In genomic region chr6:167393731-167394130, GRCh38 we compare ENCODE assay signal across 16 cellular contexts.
A peak's percentile ranks its signal among the peaks of the same experiment; 100 is the strongest.
DNase-seq lines count a peak whose midpoint lies in the region; ATAC-seq and TF ChIP-seq lines count a peak whose summit lies in the region.
"Had no signal": no experiment of that assay in that cellular context is flagged by ENCODE, and none has a peak within 500 bp of the region (broad histone marks: within the 10 kb centered on the region; RNA-seq: fewer than 3 reads in every experiment).

No MANE protein-coding gene starts in this region.

- H3K4me1 ChIP-seq in upper lobe of right lung (no peaks in the 10 kb centered on the region), GM23338 (ENCODE audit: insufficient read depth) (no peaks in the 10 kb centered on the region)
- H3K4me1 ChIP-seq: BLaER1, HAP-1 had no signal

- H3K27ac ChIP-seq in upper lobe of right lung (no peak overlapping the region), GM23338 (ENCODE audit: low read depth) (no peak overlapping the region)
- H3K27ac ChIP-seq: BLaER1, HL-60 had no signal

- no peak for ATAC-seq in upper lobe of right lung
- ATAC-seq in stimulated activated naive CD8-positive, alpha-beta T cell treated with anti-CD3 and anti-CD28 coated beads, Interleukin-15, amount 100 ng/mL, for 72 hours, result no peak
- ATAC-seq in GM23338, result no peak

- H3K9me3 Mint-ChIP-seq in nephron progenitor cell (no peaks in the 10 kb centered on the region), GM23338 (no peaks in the 10 kb centered on the region)
- no peaks in the 10 kb centered on the region for H3K9me3 Mint-ChIP-seq in stimulated activated naive CD8-positive, alpha-beta T cell treated with anti-CD3 and anti-CD28 coated beads, Interleukin-15, amount 100 ng/mL, for 72 hours
- H3K9me3 Mint-ChIP-seq: CD4-positive, alpha-beta memory T cell had no signal

- H3K27me3 Mint-ChIP-seq in nephron progenitor cell (ENCODE audit: low read depth, poor library complexity) (peaks cover 16% of the 10 kb centered on the region), GM23338 (ENCODE audit: insufficient read depth, low read depth, poor library complexity) (no peaks in the 10 kb centered on the region)
- H3K27me3 Mint-ChIP-seq in stimulated activated naive CD8-positive, alpha-beta T cell treated with anti-CD3 and anti-CD28 coated beads, Interleukin-15, amount 100 ng/mL, for 72 hours, result no peaks in the 10 kb centered on the region

- H2AFZ ChIP-seq in GM23338, result no peak overlapping the region

- TF ChIP-seq CTCF in nephron progenitor cell (IDR thresholded peaks at IDR 0.05) (no peak), upper lobe of right lung (IDR thresholded peaks at IDR 0.05) (no peak), GM23338 (conservative IDR thresholded peaks at IDR 0.05; ENCODE audit: low read depth in 2 of 2) (no peak)

- no peaks in the 10 kb centered on the region for H4K20me1 ChIP-seq in GM23338 (replicated peaks; ENCODE audit: insufficient read depth)
- H4K20me1 ChIP-seq: BLaER1 had no signal

- H3K4me1 Mint-ChIP-seq in nephron progenitor cell, result peaks cover 22% of the 10 kb centered on the region
- no peaks in the 10 kb centered on the region for H3K4me1 Mint-ChIP-seq in stimulated activated naive CD8-positive, alpha-beta T cell treated with anti-CD3 and anti-CD28 coated beads, Interleukin-15, amount 100 ng/mL, for 72 hours
- no peaks in the 10 kb centered on the region; the same call in 2 of the 3 replicates for H3K4me1 Mint-ChIP-seq in GM23338
- H3K4me1 Mint-ChIP-seq: CD14-positive monocyte; CD4-positive, alpha-beta memory T cell had no signal

- H3K4me2 ChIP-seq in GM23338, result no peak overlapping the region
- H3K4me2 ChIP-seq: BLaER1 had no signal

- H3K36me3 Mint-ChIP-seq in nephron progenitor cell (ENCODE audit: low read depth) (no peaks in the 10 kb centered on the region), GM23338 (ENCODE audit: low read depth) (no peaks in the 10 kb centered on the region)
- H3K36me3 Mint-ChIP-seq: CD14-positive monocyte; CD4-positive, alpha-beta memory T cell had no signal

- H3F3A ChIP-seq in GM23338 (replicated peaks; ENCODE audit: low read depth), result no peaks in the 10 kb centered on the region

- DNase-seq in activated CD8-positive, alpha-beta memory T cell treated with anti-CD3 and anti-CD28 coated beads for 24 hours, result peak; percentile 42
- no peak for DNase-seq in activated CD8-positive, alpha-beta memory T cell treated with anti-CD3 and anti-CD28 coated beads, Interleukin-2, amount 50 U/mL, for 48 hours
- DNase-seq in nephron progenitor cell (no peak), upper lobe of right lung (peak; percentile 46), GM23338 (ENCODE audit: low spot score) (no peak), inferior parietal cortex (ENCODE audit: extremely low spot score) (no peak)
- no peak for DNase-seq in stimulated activated naive CD8-positive, alpha-beta T cell treated with anti-CD3 and anti-CD28 coated beads, Interleukin-15, amount 100 ng/mL, for 72 hours
- DNase-seq: 8988T; Calu3; CD4-positive, alpha-beta memory T cell; DMS79 treated with DMSO at 0.1 percent for 48 hours; GF-D8 had no signal

- H3K4me3 Mint-ChIP-seq in nephron progenitor cell (no peak overlapping the region), GM23338 (no peak overlapping the region)
- H3K4me3 Mint-ChIP-seq in stimulated activated naive CD8-positive, alpha-beta T cell treated with anti-CD3 and anti-CD28 coated beads, Interleukin-15, amount 100 ng/mL, for 72 hours, result no peak overlapping the region
- H3K4me3 Mint-ChIP-seq: CD14-positive monocyte; CD4-positive, alpha-beta memory T cell had no signal

- H3K9me3 ChIP-seq in upper lobe of right lung, result no peaks in the 10 kb centered on the region
- H3K9me3 ChIP-seq: BLaER1, HAP-1 had no signal

- H3K79me2 ChIP-seq in GM23338 (replicated peaks; ENCODE audit: insufficient read depth), result no peaks in the 10 kb centered on the region

- H3K27ac Mint-ChIP-seq in nephron progenitor cell (peak overlapping the region; percentile 84), GM23338 (no peak overlapping the region)
- H3K27ac Mint-ChIP-seq in stimulated activated naive CD8-positive, alpha-beta T cell treated with anti-CD3 and anti-CD28 coated beads, Interleukin-15, amount 100 ng/mL, for 72 hours, result no peak overlapping the region
- H3K27ac Mint-ChIP-seq: CD4-positive, alpha-beta memory T cell had no signal

- intact Hi-C loops in upper lobe of right lung (cut with DNase I), result loop anchor here (10.0 kb wide), 1 partner anchor 661 kb away; no protein-coding TSS in a partner anchor

- no peaks in the 10 kb centered on the region for H3K27me3 ChIP-seq in upper lobe of right lung
- no peaks in the 10 kb centered on the region for H3K27me3 ChIP-seq in GM23338 (ENCODE audit: insufficient read depth)
- H3K27me3 ChIP-seq: BLaER1 had no signal

- H3K36me3 ChIP-seq in upper lobe of right lung, result no peaks in the 10 kb centered on the region
- no peaks in the 10 kb centered on the region for H3K36me3 ChIP-seq in GM23338 (ENCODE audit: insufficient read depth)
- H3K36me3 ChIP-seq: BLaER1, HAP-1 had no signal

- no peaks in the 10 kb centered on the region for H3K9me2 ChIP-seq in GM23338 (ENCODE audit: insufficient read depth)

- H3K4me3 ChIP-seq in upper lobe of right lung, result no peak overlapping the region
- no peak overlapping the region for H3K4me3 ChIP-seq in GM23338
- H3K4me3 ChIP-seq: BLaER1, HAP-1 had no signal

TF ChIP-seq in GM23338, 12 proteins besides CTCF, POLR2A, EP300 and RAD21 (continues in another document):
- TF ChIP-seq ZNF331 (CRISPR knock-in tag; IDR thresholded peaks at IDR 0.05; ENCODE audit: low read depth) (no peak), JUNB (IDR thresholded peaks at IDR 0.05; ENCODE audit: unreplicated experiment) (no peak), STAT1 (IDR thresholded peaks at IDR 0.05; ENCODE audit: unreplicated experiment) (no peak), REST (IDR thresholded peaks at IDR 0.05; ENCODE audit: unreplicated experiment) (no peak), CREB1 (CRISPR knock-in tag; IDR thresholded peaks at IDR 0.05; ENCODE audit: low read depth) (no peak), POLR2AphosphoS5 (IDR thresholded peaks at IDR 0.05; ENCODE audit: low read depth) (no peak), NANOG (IDR thresholded peaks at IDR 0.05; ENCODE audit: borderline replicate concordance) (no peak), EZH2 (IDR thresholded peaks at IDR 0.05; ENCODE audit: low read depth, unreplicated experiment) (no peak)
- TF ChIP-seq, protein P1, sequence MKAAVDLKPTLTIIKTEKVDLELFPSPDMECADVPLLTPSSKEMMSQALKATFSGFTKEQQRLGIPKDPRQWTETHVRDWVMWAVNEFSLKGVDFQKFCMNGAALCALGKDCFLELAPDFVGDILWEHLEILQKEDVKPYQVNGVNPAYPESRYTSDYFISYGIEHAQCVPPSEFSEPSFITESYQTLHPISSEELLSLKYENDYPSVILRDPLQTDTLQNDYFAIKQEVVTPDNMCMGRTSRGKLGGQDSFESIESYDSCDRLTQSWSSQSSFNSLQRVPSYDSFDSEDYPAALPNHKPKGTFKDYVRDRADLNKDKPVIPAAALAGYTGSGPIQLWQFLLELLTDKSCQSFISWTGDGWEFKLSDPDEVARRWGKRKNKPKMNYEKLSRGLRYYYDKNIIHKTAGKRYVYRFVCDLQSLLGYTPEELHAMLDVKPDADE (IDR thresholded peaks at IDR 0.05), result no peak

Comparison
In these comparisons a context has a peak if more than half of its experiments do, and no peak if none do; other contexts are left out.
1. DNase-seq: peak in activated CD8-positive, alpha-beta memory T cell treated with anti-CD3 and anti-CD28 coated beads for 24 hours (single experiment) and upper lobe of right lung (single experiment); none in activated CD8-positive, alpha-beta memory T cell treated with anti-CD3 and anti-CD28 coated beads, Interleukin-2, amount 50 U/mL, for 48 hours (single experiment), nephron progenitor cell (single experiment), stimulated activated naive CD8-positive, alpha-beta T cell treated with anti-CD3 and anti-CD28 coated beads, Interleukin-15, amount 100 ng/mL, for 72 hours (0 of 2), GM23338 (single experiment) and inferior parietal cortex (single experiment).